ENCODE assay signal across 20 cellular contexts in genomic region chr3:116058844-116059243, GRCh38.
"Had no signal": no experiment of that assay in that cellular context is flagged by ENCODE, and none has a peak within 500 bp of the region (broad histone marks: within the 10 kb centered on the region; RNA-seq: fewer than 3 reads in every experiment).

No MANE protein-coding gene starts in this region.

- FAIRE-seq: endometrium had no signal

- H3K27me3 ChIP-seq: gastrocnemius medialis, left lung, ovary, sigmoid colon, tibial nerve, upper lobe of left lung had no signal

- DNase-seq: cortex of kidney; effector memory CD8-positive, alpha-beta T cell; gastrocnemius medialis; head of caudate nucleus; left cardiac atrium; left lung; natural killer cell; occipital lobe; ovary; posterior cingulate gyrus; psoas muscle; right cardiac atrium; sigmoid colon; stimulated activated CD4-positive, alpha-beta T cell treated with anti-CD3 and anti-CD28 coated beads, Interleukin-2, amount 100 ng/mL, for 24 hours; stimulated activated CD4-positive, alpha-beta T cell treated with anti-CD3 and anti-CD28 coated beads, Interleukin-4, amount 100 ng/mL, for 4 hours; upper lobe of left lung had no signal

- H3K4me1 ChIP-seq: gastrocnemius medialis, left lung, psoas muscle, tibial nerve, upper lobe of left lung had no signal

- H3K27ac ChIP-seq: gastrocnemius medialis, left lung, ovary, psoas muscle, sigmoid colon, thoracic aorta, tibial nerve, upper lobe of left lung had no signal

- ATAC-seq: effector memory CD8-positive, alpha-beta T cell; gastrocnemius medialis; left cardiac atrium; natural killer cell; psoas muscle; right cardiac atrium; stimulated activated memory B cell treated with anti-CD40 and anti-IgM and Interleukin-4, amounts not matched to agents 10 μg/mL and 1 μg/mL and 100 μg/mL, for 72 hours had no signal

- H3K4me3 ChIP-seq: gastrocnemius medialis, left lung, ovary, psoas muscle, sigmoid colon, thoracic aorta, tibial nerve, upper lobe of left lung had no signal

- H3K36me3 ChIP-seq: gastrocnemius medialis, left lung, ovary, sigmoid colon, thoracic aorta, tibial nerve, upper lobe of left lung had no signal

- H3K9me3 ChIP-seq: gastrocnemius medialis, left lung, ovary, psoas muscle, sigmoid colon, thoracic aorta, tibial nerve, upper lobe of left lung had no signal
